1 cellular context compared by ENCODE assay signal in the genomic region with DNA sequence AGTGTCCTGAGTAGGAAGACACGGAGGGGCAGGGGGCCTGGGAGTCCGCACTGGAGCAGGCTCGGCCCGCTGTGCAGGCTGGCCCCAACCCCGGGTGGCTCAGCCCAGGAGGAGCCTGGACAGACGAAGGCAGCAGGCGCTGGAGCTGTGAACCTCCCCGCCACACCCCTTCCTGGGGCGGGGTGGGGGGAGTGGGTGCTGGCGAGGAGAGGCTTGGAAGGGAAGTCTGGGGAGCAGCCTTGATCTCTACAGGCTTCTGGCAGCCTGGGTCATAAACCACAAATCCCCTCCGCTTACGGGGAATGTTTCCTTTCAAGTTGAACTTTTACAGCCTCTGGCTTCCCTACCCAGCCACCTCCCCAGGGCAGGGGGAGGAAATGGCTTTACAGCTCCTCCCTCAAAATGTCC.
TF ChIP-seq lines count a peak whose summit lies in the region.

No MANE protein-coding gene starts in this region.

TF ChIP-seq in HepG2, 621 proteins besides CTCF, POLR2A, EP300 and RAD21 (continues in another document):
- no peak for TF ChIP-seq ZFAT (CRISPR knock-in tag; conservative IDR thresholded peaks at IDR 0.05)
- TF ChIP-seq, protein P1, sequence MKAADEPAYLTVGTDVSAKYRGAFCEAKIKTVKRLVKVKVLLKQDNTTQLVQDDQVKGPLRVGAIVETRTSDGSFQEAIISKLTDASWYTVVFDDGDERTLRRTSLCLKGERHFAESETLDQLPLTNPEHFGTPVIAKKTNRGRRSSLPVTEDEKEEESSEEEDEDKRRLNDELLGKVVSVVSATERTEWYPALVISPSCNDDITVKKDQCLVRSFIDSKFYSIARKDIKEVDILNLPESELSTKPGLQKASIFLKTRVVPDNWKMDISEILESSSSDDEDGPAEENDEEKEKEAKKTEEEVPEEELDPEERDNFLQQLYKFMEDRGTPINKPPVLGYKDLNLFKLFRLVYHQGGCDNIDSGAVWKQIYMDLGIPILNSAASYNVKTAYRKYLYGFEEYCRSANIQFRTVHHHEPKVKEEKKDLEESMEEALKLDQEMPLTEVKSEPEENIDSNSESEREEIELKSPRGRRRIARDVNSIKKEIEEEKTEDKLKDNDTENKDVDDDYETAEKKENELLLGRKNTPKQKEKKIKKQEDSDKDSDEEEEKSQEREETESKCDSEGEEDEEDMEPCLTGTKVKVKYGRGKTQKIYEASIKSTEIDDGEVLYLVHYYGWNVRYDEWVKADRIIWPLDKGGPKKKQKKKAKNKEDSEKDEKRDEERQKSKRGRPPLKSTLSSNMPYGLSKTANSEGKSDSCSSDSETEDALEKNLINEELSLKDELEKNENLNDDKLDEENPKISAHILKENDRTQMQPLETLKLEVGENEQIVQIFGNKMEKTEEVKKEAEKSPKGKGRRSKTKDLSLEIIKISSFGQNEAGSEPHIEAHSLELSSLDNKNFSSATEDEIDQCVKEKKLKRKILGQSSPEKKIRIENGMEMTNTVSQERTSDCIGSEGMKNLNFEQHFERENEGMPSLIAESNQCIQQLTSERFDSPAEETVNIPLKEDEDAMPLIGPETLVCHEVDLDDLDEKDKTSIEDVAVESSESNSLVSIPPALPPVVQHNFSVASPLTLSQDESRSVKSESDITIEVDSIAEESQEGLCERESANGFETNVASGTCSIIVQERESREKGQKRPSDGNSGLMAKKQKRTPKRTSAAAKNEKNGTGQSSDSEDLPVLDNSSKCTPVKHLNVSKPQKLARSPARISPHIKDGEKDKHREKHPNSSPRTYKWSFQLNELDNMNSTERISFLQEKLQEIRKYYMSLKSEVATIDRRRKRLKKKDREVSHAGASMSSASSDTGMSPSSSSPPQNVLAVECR (CRISPR knock-in tag; IDR thresholded peaks at IDR 0.05; ENCODE audit: borderline replicate concordance) = peak; percentile 28; the same call in 1 of the 2 replicates
- TF ChIP-seq PHF8 (CRISPR knock-in tag; IDR thresholded peaks at IDR 0.05) = 0 out of 2 replicates have a peak, but pooled peaks have one; percentile 24
- TF ChIP-seq, protein P2, sequence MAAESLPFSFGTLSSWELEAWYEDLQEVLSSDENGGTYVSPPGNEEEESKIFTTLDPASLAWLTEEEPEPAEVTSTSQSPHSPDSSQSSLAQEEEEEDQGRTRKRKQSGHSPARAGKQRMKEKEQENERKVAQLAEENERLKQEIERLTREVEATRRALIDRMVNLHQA (CRISPR knock-in tag; IDR thresholded peaks at IDR 0.05) = no peak
- TF ChIP-seq, protein P3, sequence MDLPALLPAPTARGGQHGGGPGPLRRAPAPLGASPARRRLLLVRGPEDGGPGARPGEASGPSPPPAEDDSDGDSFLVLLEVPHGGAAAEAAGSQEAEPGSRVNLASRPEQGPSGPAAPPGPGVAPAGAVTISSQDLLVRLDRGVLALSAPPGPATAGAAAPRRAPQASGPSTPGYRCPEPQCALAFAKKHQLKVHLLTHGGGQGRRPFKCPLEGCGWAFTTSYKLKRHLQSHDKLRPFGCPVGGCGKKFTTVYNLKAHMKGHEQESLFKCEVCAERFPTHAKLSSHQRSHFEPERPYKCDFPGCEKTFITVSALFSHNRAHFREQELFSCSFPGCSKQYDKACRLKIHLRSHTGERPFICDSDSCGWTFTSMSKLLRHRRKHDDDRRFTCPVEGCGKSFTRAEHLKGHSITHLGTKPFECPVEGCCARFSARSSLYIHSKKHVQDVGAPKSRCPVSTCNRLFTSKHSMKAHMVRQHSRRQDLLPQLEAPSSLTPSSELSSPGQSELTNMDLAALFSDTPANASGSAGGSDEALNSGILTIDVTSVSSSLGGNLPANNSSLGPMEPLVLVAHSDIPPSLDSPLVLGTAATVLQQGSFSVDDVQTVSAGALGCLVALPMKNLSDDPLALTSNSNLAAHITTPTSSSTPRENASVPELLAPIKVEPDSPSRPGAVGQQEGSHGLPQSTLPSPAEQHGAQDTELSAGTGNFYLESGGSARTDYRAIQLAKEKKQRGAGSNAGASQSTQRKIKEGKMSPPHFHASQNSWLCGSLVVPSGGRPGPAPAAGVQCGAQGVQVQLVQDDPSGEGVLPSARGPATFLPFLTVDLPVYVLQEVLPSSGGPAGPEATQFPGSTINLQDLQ (CRISPR knock-in tag; IDR thresholded peaks at IDR 0.05) = no peak
- TF ChIP-seq MYC (CRISPR knock-in tag; IDR thresholded peaks at IDR 0.05; ENCODE audit: borderline replicate concordance) = peak; percentile 28; the same call in 1 of the 2 replicates
- no peak for TF ChIP-seq ZNF792 (CRISPR knock-in tag; IDR thresholded peaks at IDR 0.05)
- no peak for TF ChIP-seq HNRNPH1 (optimal IDR thresholded peaks at IDR 0.05; ENCODE audit: low read depth, low read length)
- TF ChIP-seq NAIF1 (CRISPR knock-in tag; IDR thresholded peaks at IDR 0.05; ENCODE audit: borderline replicate concordance) = no peak
- peak; percentile 99 for TF ChIP-seq ZSCAN25 (CRISPR knock-in tag; IDR thresholded peaks at IDR 0.05)
- TF ChIP-seq CBX1 (IDR thresholded peaks at IDR 0.05; ENCODE audit: low read depth) = no peak
- no peak for TF ChIP-seq NFATC3 (CRISPR knock-in tag; IDR thresholded peaks at IDR 0.05)
- peak; percentile 55; the same call in 1 of the 2 replicates for TF ChIP-seq KDM2A (CRISPR knock-in tag; IDR thresholded peaks at IDR 0.05; ENCODE audit: borderline replicate concordance, low read depth)
- peak; percentile 70; the same call in 1 of the 2 replicates for TF ChIP-seq PITX1 (CRISPR knock-in tag; IDR thresholded peaks at IDR 0.05)
- peak; percentile 47; the same call in 1 of the 2 replicates for TF ChIP-seq ZNF274 (CRISPR knock-in tag; IDR thresholded peaks at IDR 0.05)
- no peak for TF ChIP-seq THYN1 (CRISPR knock-in tag; IDR thresholded peaks at IDR 0.05; ENCODE audit: borderline replicate concordance, low read depth)
- TF ChIP-seq ZNF777 (CRISPR knock-in tag; IDR thresholded peaks at IDR 0.05) = 0 out of 2 replicates have a peak, but pooled peaks have one; percentile 12
- no peak for TF ChIP-seq ZFYVE20 (CRISPR knock-in tag; IDR thresholded peaks at IDR 0.05; ENCODE audit: borderline replicate concordance, low read depth)
- TF ChIP-seq, protein P4, sequence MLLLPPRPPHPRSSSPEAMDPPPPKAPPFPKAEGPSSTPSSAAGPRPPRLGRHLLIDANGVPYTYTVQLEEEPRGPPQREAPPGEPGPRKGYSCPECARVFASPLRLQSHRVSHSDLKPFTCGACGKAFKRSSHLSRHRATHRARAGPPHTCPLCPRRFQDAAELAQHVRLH (CRISPR knock-in tag; IDR thresholded peaks at IDR 0.05; ENCODE audit: borderline replicate concordance, low read depth) = no peak
- TF ChIP-seq, protein P5, sequence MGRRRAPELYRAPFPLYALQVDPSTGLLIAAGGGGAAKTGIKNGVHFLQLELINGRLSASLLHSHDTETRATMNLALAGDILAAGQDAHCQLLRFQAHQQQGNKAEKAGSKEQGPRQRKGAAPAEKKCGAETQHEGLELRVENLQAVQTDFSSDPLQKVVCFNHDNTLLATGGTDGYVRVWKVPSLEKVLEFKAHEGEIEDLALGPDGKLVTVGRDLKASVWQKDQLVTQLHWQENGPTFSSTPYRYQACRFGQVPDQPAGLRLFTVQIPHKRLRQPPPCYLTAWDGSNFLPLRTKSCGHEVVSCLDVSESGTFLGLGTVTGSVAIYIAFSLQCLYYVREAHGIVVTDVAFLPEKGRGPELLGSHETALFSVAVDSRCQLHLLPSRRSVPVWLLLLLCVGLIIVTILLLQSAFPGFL (CRISPR knock-in tag; IDR thresholded peaks at IDR 0.05) = no peak
- no peak for TF ChIP-seq LCORL (IDR thresholded peaks at IDR 0.05)
- 0 out of 2 replicates have a peak, but pooled peaks have one; percentile 36 for TF ChIP-seq LCORL (CRISPR knock-in tag; IDR thresholded peaks at IDR 0.05)
- no peak for TF ChIP-seq RARG (CRISPR knock-in tag; IDR thresholded peaks at IDR 0.05; ENCODE audit: low read depth)
- TF ChIP-seq, protein P6, sequence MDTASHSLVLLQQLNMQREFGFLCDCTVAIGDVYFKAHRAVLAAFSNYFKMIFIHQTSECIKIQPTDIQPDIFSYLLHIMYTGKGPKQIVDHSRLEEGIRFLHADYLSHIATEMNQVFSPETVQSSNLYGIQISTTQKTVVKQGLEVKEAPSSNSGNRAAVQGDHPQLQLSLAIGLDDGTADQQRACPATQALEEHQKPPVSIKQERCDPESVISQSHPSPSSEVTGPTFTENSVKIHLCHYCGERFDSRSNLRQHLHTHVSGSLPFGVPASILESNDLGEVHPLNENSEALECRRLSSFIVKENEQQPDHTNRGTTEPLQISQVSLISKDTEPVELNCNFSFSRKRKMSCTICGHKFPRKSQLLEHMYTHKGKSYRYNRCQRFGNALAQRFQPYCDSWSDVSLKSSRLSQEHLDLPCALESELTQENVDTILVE (CRISPR knock-in tag; IDR thresholded peaks at IDR 0.05) = no peak
- no peak for TF ChIP-seq ZNF670 (CRISPR knock-in tag; IDR thresholded peaks at IDR 0.05; ENCODE audit: borderline replicate concordance)
- peak; percentile 28; the same call in 1 of the 2 replicates for TF ChIP-seq GABPB1 (CRISPR knock-in tag; IDR thresholded peaks at IDR 0.05)
- TF ChIP-seq, protein P7, sequence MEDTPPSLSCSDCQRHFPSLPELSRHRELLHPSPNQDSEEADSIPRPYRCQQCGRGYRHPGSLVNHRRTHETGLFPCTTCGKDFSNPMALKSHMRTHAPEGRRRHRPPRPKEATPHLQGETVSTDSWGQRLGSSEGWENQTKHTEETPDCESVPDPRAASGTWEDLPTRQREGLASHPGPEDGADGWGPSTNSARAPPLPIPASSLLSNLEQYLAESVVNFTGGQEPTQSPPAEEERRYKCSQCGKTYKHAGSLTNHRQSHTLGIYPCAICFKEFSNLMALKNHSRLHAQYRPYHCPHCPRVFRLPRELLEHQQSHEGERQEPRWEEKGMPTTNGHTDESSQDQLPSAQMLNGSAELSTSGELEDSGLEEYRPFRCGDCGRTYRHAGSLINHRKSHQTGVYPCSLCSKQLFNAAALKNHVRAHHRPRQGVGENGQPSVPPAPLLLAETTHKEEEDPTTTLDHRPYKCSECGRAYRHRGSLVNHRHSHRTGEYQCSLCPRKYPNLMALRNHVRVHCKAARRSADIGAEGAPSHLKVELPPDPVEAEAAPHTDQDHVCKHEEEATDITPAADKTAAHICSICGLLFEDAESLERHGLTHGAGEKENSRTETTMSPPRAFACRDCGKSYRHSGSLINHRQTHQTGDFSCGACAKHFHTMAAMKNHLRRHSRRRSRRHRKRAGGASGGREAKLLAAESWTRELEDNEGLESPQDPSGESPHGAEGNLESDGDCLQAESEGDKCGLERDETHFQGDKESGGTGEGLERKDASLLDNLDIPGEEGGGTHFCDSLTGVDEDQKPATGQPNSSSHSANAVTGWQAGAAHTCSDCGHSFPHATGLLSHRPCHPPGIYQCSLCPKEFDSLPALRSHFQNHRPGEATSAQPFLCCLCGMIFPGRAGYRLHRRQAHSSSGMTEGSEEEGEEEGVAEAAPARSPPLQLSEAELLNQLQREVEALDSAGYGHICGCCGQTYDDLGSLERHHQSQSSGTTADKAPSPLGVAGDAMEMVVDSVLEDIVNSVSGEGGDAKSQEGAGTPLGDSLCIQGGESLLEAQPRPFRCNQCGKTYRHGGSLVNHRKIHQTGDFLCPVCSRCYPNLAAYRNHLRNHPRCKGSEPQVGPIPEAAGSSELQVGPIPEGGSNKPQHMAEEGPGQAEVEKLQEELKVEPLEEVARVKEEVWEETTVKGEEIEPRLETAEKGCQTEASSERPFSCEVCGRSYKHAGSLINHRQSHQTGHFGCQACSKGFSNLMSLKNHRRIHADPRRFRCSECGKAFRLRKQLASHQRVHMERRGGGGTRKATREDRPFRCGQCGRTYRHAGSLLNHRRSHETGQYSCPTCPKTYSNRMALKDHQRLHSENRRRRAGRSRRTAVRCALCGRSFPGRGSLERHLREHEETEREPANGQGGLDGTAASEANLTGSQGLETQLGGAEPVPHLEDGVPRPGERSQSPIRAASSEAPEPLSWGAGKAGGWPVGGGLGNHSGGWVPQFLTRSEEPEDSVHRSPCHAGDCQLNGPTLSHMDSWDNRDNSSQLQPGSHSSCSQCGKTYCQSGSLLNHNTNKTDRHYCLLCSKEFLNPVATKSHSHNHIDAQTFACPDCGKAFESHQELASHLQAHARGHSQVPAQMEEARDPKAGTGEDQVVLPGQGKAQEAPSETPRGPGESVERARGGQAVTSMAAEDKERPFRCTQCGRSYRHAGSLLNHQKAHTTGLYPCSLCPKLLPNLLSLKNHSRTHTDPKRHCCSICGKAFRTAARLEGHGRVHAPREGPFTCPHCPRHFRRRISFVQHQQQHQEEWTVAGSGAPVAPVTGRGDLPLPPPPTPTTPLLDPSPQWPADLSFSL (CRISPR knock-in tag; IDR thresholded peaks at IDR 0.05) = no peak
- TF ChIP-seq, protein P8, sequence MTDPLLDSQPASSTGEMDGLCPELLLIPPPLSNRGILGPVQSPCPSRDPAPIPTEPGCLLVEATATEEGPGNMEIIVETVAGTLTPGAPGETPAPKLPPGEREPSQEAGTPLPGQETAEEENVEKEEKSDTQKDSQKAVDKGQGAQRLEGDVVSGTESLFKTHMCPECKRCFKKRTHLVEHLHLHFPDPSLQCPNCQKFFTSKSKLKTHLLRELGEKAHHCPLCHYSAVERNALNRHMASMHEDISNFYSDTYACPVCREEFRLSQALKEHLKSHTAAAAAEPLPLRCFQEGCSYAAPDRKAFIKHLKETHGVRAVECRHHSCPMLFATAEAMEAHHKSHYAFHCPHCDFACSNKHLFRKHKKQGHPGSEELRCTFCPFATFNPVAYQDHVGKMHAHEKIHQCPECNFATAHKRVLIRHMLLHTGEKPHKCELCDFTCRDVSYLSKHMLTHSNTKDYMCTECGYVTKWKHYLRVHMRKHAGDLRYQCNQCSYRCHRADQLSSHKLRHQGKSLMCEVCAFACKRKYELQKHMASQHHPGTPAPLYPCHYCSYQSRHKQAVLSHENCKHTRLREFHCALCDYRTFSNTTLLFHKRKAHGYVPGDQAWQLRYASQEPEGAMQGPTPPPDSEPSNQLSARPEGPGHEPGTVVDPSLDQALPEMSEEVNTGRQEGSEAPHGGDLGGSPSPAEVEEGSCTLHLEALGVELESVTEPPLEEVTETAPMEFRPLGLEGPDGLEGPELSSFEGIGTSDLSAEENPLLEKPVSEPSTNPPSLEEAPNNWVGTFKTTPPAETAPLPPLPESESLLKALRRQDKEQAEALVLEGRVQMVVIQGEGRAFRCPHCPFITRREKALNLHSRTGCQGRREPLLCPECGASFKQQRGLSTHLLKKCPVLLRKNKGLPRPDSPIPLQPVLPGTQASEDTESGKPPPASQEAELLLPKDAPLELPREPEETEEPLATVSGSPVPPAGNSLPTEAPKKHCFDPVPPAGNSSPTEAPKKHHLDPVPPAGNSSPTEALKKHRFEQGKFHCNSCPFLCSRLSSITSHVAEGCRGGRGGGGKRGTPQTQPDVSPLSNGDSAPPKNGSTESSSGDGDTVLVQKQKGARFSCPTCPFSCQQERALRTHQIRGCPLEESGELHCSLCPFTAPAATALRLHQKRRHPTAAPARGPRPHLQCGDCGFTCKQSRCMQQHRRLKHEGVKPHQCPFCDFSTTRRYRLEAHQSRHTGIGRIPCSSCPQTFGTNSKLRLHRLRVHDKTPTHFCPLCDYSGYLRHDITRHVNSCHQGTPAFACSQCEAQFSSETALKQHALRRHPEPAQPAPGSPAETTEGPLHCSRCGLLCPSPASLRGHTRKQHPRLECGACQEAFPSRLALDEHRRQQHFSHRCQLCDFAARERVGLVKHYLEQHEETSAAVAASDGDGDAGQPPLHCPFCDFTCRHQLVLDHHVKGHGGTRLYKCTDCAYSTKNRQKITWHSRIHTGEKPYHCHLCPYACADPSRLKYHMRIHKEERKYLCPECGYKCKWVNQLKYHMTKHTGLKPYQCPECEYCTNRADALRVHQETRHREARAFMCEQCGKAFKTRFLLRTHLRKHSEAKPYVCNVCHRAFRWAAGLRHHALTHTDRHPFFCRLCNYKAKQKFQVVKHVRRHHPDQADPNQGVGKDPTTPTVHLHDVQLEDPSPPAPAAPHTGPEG (CRISPR knock-in tag; IDR thresholded peaks at IDR 0.05) = 0 out of 2 replicates have a peak, but pooled peaks have one; percentile 24
- no peak for TF ChIP-seq ZKSCAN8 (CRISPR knock-in tag; IDR thresholded peaks at IDR 0.05; ENCODE audit: borderline replicate concordance)
- TF ChIP-seq RXRB (CRISPR knock-in tag; IDR thresholded peaks at IDR 0.05; ENCODE audit: borderline replicate concordance) = peak; percentile 15; the same call in 1 of the 2 replicates
- peak; percentile 24 for TF ChIP-seq ZFX (CRISPR knock-in tag; IDR thresholded peaks at IDR 0.05; ENCODE audit: low read depth)
- TF ChIP-seq ZNF713 (CRISPR knock-in tag; IDR thresholded peaks at IDR 0.05) = no peak
